ENCODE assay signal across 9 cellular contexts in genomic region chr9:92501671-92502393, GRCh38. TPM values are rescaled to one million over a fixed set of nuclear protein-coding genes. Genes with fewer than 3 reads are reported as not detected.
A peak's percentile ranks its signal among the peaks of the same experiment; 100 is the strongest.
DNase-seq lines count a peak whose midpoint lies in the region; ATAC-seq, FAIRE-seq and TF ChIP-seq lines count a peak whose summit lies in the region.
"Had no signal": no experiment of that assay in that cellular context is flagged by ENCODE, and none has a peak within 500 bp of the region (broad histone marks: within the 10 kb centered on the region; RNA-seq: fewer than 3 reads in every experiment).

No MANE protein-coding gene starts in this region.

- no peaks in the 10 kb centered on the region for H3K27me3 ChIP-seq in endothelial cell of umbilical vein (ENCODE audit: control insufficient read depth in 2 of 2, insufficient read depth in 2 of 2, low read length in 2 of 2)
- no peaks in the 10 kb centered on the region for H3K27me3 ChIP-seq in neural progenitor cell
- H3K27me3 ChIP-seq in effector memory CD4-positive, alpha-beta T cell (replicated peaks; ENCODE audit: control insufficient read depth, insufficient read depth, low read length, poor library complexity, severe bottlenecking), result no peaks in the 10 kb centered on the region
- H3K27me3 ChIP-seq in CD4-positive, alpha-beta memory T cell (ENCODE audit: insufficient read depth, low read length), result no peaks in the 10 kb centered on the region

- BruUV-seq in endothelial cell of umbilical vein (replicated peaks; lab: Mats Ljungman, UMichigan), result no TSS peak

- CTCF ChIA-PET in endothelial cell of umbilical vein (lab: Charles Lee), result interaction anchor here (0.6 to 2.2 kb wide), 15 partner anchors 9 to 289 kb away, joined by 3 to 14 read pairs (median 3); partner anchors contain the start of gene ECM2
- CTCF ChIA-PET in CD4-positive, alpha-beta memory T cell (lab: Charles Lee; ENCODE audit: partially characterized antibody), result no interaction called here

- H3K9me3 ChIP-seq in endothelial cell of umbilical vein (replicated peaks; ENCODE audit: control insufficient read depth, insufficient read depth, low read length) (no peaks in the 10 kb centered on the region), neural progenitor cell (ENCODE audit: low read depth) (no peaks in the 10 kb centered on the region)
- no peaks in the 10 kb centered on the region for H3K9me3 ChIP-seq in effector memory CD4-positive, alpha-beta T cell (ENCODE audit: control insufficient read depth, low read length)
- no peaks in the 10 kb centered on the region for H3K9me3 ChIP-seq in CD4-positive, alpha-beta memory T cell (ENCODE audit: control insufficient read depth in 1 of 2, low read length in 2 of 2)

- no peak for TF ChIP-seq POLR2A in endothelial cell of umbilical vein (IDR thresholded peaks at IDR 0.05; ENCODE audit: low read depth, low read length)

- POLR2A ChIA-PET in endothelial cell of umbilical vein (lab: Charles Lee), result interaction anchor here (0.6 kb wide), 1 partner anchor 22 kb away, joined by 7 read pairs; no protein-coding TSS in a partner anchor
- POLR2A ChIA-PET in CD4-positive, alpha-beta memory T cell (lab: Charles Lee; ENCODE audit: partially characterized antibody), result no interaction called here

- no peak for ATAC-seq in activated naive CD8-positive, alpha-beta T cell treated with anti-CD3 and anti-CD28 coated beads, Interleukin-2, amount 50 U/mL, for 24 hours

- no peaks in the 10 kb centered on the region for H3K4me1 Mint-ChIP-seq in activated naive CD8-positive, alpha-beta T cell treated with anti-CD3 and anti-CD28 coated beads, Interleukin-2, amount 50 U/mL, for 24 hours
- H3K4me1 Mint-ChIP-seq in activated naive CD8-positive, alpha-beta T cell treated with anti-CD3 and anti-CD28 coated beads for 36 hours, result no peaks in the 10 kb centered on the region
- no peaks in the 10 kb centered on the region for H3K4me1 Mint-ChIP-seq in neural progenitor cell
- peaks cover 0 to 4% (median 0%) of the 10 kb centered on the region in 4 donors for H3K4me1 Mint-ChIP-seq in CD4-positive, alpha-beta memory T cell

- dilution Hi-C loops in endothelial cell of umbilical vein (cut with MboI; ENCODE audit: extremely low pct_ligation_motif_present, low sequenced_read_pairs), result no loop called here

- H4K20me1 ChIP-seq in endothelial cell of umbilical vein (replicated peaks; ENCODE audit: control insufficient read depth, extremely low read depth, insufficient read depth, low read length), result no peaks in the 10 kb centered on the region
- no peaks in the 10 kb centered on the region for H4K20me1 ChIP-seq in neural progenitor cell (ENCODE audit: low read depth)

- H3K4me3 Mint-ChIP-seq in activated naive CD8-positive, alpha-beta T cell treated with anti-CD3 and anti-CD28 coated beads, Interleukin-2, amount 50 U/mL, for 24 hours, result no peak overlapping the region
- H3K4me3 Mint-ChIP-seq in activated naive CD8-positive, alpha-beta T cell treated with anti-CD3 and anti-CD28 coated beads for 36 hours, result no peak overlapping the region
- H3K4me3 Mint-ChIP-seq in neural progenitor cell, result no peak overlapping the region
- H3K4me3 Mint-ChIP-seq in CD4-positive, alpha-beta memory T cell, result no peak overlapping the region
- H3K4me3 Mint-ChIP-seq: dendritic cell treated with granulocyte-macrophage colony-stimulating factor and Interleukin-4, amounts not matched to agents 40 ng/mL and 50 ng/mL, for 4 days had no signal

- H3K9me3 Mint-ChIP-seq in activated naive CD8-positive, alpha-beta T cell treated with anti-CD3 and anti-CD28 coated beads, Interleukin-2, amount 50 U/mL, for 24 hours, result no peaks in the 10 kb centered on the region
- H3K9me3 Mint-ChIP-seq in activated naive CD8-positive, alpha-beta T cell treated with anti-CD3 and anti-CD28 coated beads for 36 hours, result no peaks in the 10 kb centered on the region
- H3K9me3 Mint-ChIP-seq in neural progenitor cell, result no peaks in the 10 kb centered on the region
- H3K9me3 Mint-ChIP-seq in CD4-positive, alpha-beta memory T cell, result no peaks in the 10 kb centered on the region
- H3K9me3 Mint-ChIP-seq: dendritic cell treated with granulocyte-macrophage colony-stimulating factor and Interleukin-4, amounts not matched to agents 40 ng/mL and 50 ng/mL, for 4 days had no signal

- H3K27ac ChIP-seq in endothelial cell of umbilical vein (ENCODE audit: insufficient read depth, low read depth, low read length) (no peak overlapping the region), neural progenitor cell (no peak overlapping the region)
- no peak overlapping the region for H3K27ac ChIP-seq in effector memory CD4-positive, alpha-beta T cell (ENCODE audit: insufficient read depth, low read length, poor library complexity, severe bottlenecking)
- no peak overlapping the region for H3K27ac ChIP-seq in CD4-positive, alpha-beta memory T cell (ENCODE audit: low read depth, low read length)

- peak; percentile 82 for FAIRE-seq in endothelial cell of umbilical vein (lab: Jason Lieb, UNC)

- no peak overlapping the region for H2AFZ ChIP-seq in endothelial cell of umbilical vein (ENCODE audit: low read depth, low read length)
- H2AFZ ChIP-seq in neural progenitor cell (replicated peaks), result no peak overlapping the region

- peak; percentile 8 for DNase-seq in activated naive CD8-positive, alpha-beta T cell treated with anti-CD3 and anti-CD28 coated beads, Interleukin-2, amount 50 U/mL, for 24 hours
- no peak for DNase-seq in activated naive CD8-positive, alpha-beta T cell treated with anti-CD3 and anti-CD28 coated beads for 36 hours
- DNase-seq in NCI-H226 (peak; percentile 36), endothelial cell of umbilical vein (ENCODE audit: low read depth, low spot score) (peak; percentile 45), neural progenitor cell (ENCODE audit: low spot score) (peak; percentile 52), NCI-H187 treated with DMSO at 0.1 percent for 48 hours (lab: John Stamatoyannopoulos, UW) (no peak)
- DNase-seq in effector memory CD4-positive, alpha-beta T cell, result no peak
- DNase-seq in CD4-positive, alpha-beta memory T cell, result no peak

- H3K79me2 ChIP-seq in endothelial cell of umbilical vein (ENCODE audit: control insufficient read depth, insufficient read depth, low read length) (no peaks in the 10 kb centered on the region), neural progenitor cell (ENCODE audit: low read depth) (no peaks in the 10 kb centered on the region)

- H3K4me2 ChIP-seq in endothelial cell of umbilical vein (ENCODE audit: insufficient read depth, low read length) (no peak overlapping the region), neural progenitor cell (no peak overlapping the region)

- no peaks in the 10 kb centered on the region for H3F3A ChIP-seq in neural progenitor cell (ENCODE audit: low read depth)

- no peaks in the 10 kb centered on the region for H3K9me1 ChIP-seq in endothelial cell of umbilical vein (replicated peaks; ENCODE audit: control insufficient read depth, extremely low read depth, insufficient read depth, low read length)

- H3K36me3 ChIP-seq in endothelial cell of umbilical vein (ENCODE audit: control insufficient read depth in 2 of 2, extremely low read depth in 1 of 2, insufficient read depth in 2 of 2, low read length in 2 of 2) (no peaks in the 10 kb centered on the region), neural progenitor cell (no peaks in the 10 kb centered on the region)
- H3K36me3 ChIP-seq in effector memory CD4-positive, alpha-beta T cell (ENCODE audit: control insufficient read depth, insufficient read depth, low read length), result no peaks in the 10 kb centered on the region
- no peaks in the 10 kb centered on the region for H3K36me3 ChIP-seq in CD4-positive, alpha-beta memory T cell (ENCODE audit: insufficient read depth, low read length)

- H3K4me1 ChIP-seq in endothelial cell of umbilical vein (ENCODE audit: control insufficient read depth, extremely low read depth, insufficient read depth, low read length), result no peaks in the 10 kb centered on the region
- peaks cover 9% of the 10 kb centered on the region for H3K4me1 ChIP-seq in neural progenitor cell
- H3K4me1 ChIP-seq in effector memory CD4-positive, alpha-beta T cell (ENCODE audit: control insufficient read depth, insufficient read depth, low read length, poor library complexity, severe bottlenecking), result no peaks in the 10 kb centered on the region
- no peaks in the 10 kb centered on the region for H3K4me1 ChIP-seq in CD4-positive, alpha-beta memory T cell (ENCODE audit: insufficient read depth, low read length)

- H3K9ac ChIP-seq in endothelial cell of umbilical vein (replicated peaks; ENCODE audit: extremely low read depth, insufficient read depth, low read length) (no peak overlapping the region), neural progenitor cell (no peak overlapping the region)

- intact Hi-C loops in endothelial cell of umbilical vein (cut with micrococcal nuclease), result loop anchor here (1.0 kb wide), 2 partner anchors 132 to 204 kb away; no protein-coding TSS in a partner anchor
- intact Hi-C loops in CD4-positive, alpha-beta memory T cell (cut with micrococcal nuclease), result loop anchor here (5.0 kb wide), 1 partner anchor 290 kb away; no protein-coding TSS in a partner anchor

- no peaks in the 10 kb centered on the region for H3K27me3 Mint-ChIP-seq in activated naive CD8-positive, alpha-beta T cell treated with anti-CD3 and anti-CD28 coated beads, Interleukin-2, amount 50 U/mL, for 24 hours
- no peaks in the 10 kb centered on the region for H3K27me3 Mint-ChIP-seq in activated naive CD8-positive, alpha-beta T cell treated with anti-CD3 and anti-CD28 coated beads for 36 hours
- no peaks in the 10 kb centered on the region for H3K27me3 Mint-ChIP-seq in neural progenitor cell (ENCODE audit: insufficient read depth, low read depth)
- no peaks in the 10 kb centered on the region for H3K27me3 Mint-ChIP-seq in CD4-positive, alpha-beta memory T cell
- H3K27me3 Mint-ChIP-seq: dendritic cell treated with granulocyte-macrophage colony-stimulating factor and Interleukin-4, amounts not matched to agents 40 ng/mL and 50 ng/mL, for 4 days had no signal

- no peak overlapping the region for H3K27ac Mint-ChIP-seq in activated naive CD8-positive, alpha-beta T cell treated with anti-CD3 and anti-CD28 coated beads, Interleukin-2, amount 50 U/mL, for 24 hours
- no peak overlapping the region for H3K27ac Mint-ChIP-seq in activated naive CD8-positive, alpha-beta T cell treated with anti-CD3 and anti-CD28 coated beads for 36 hours
- H3K27ac Mint-ChIP-seq in neural progenitor cell, result no peak overlapping the region
- H3K27ac Mint-ChIP-seq in CD4-positive, alpha-beta memory T cell, result no peak overlapping the region
- H3K27ac Mint-ChIP-seq: dendritic cell treated with granulocyte-macrophage colony-stimulating factor and Interleukin-4, amounts not matched to agents 40 ng/mL and 50 ng/mL, for 4 days had no signal

- H3K4me3 ChIP-seq in endothelial cell of umbilical vein (replicated peaks in 1 of 3; ENCODE audit: insufficient read depth in 1 of 3, low read depth in 1 of 3, low read length in 3 of 3) (no peak overlapping the region), neural progenitor cell (no peak overlapping the region)
- no peak overlapping the region for H3K4me3 ChIP-seq in effector memory CD4-positive, alpha-beta T cell (ENCODE audit: insufficient read depth, low read depth, low read length, poor library complexity, severe bottlenecking)
- H3K4me3 ChIP-seq in CD4-positive, alpha-beta memory T cell (ENCODE audit: low read length in 2 of 2), result no peak overlapping the region

- peak; percentile 64 to 69 for TF ChIP-seq CTCF in endothelial cell of umbilical vein (IDR thresholded peaks at IDR 0.05; ENCODE audit: extremely low read depth in 1 of 2, insufficient read depth in 1 of 2, low read depth in 1 of 2, low read length in 2 of 2)
- TF ChIP-seq CTCF in neural progenitor cell (IDR thresholded peaks at IDR 0.05), result peak; percentile 64

- peaks cover 2% of the 10 kb centered on the region for H3K36me3 Mint-ChIP-seq in activated naive CD8-positive, alpha-beta T cell treated with anti-CD3 and anti-CD28 coated beads, Interleukin-2, amount 50 U/mL, for 24 hours (ENCODE audit: low read depth)
- no peaks in the 10 kb centered on the region for H3K36me3 Mint-ChIP-seq in activated naive CD8-positive, alpha-beta T cell treated with anti-CD3 and anti-CD28 coated beads for 36 hours
- H3K36me3 Mint-ChIP-seq in neural progenitor cell, result no peaks in the 10 kb centered on the region
- H3K36me3 Mint-ChIP-seq in CD4-positive, alpha-beta memory T cell, result no peaks in the 10 kb centered on the region

RNA-seq across cellular contexts. Expression of gene ASPN, which starts 19.5 kb away (rescaled TPM):
- total RNA-seq in activated naive CD8-positive, alpha-beta T cell treated with anti-CD3 and anti-CD28 coated beads for 36 hours, result not detected
- total RNA-seq in endothelial cell of umbilical vein (not detected in 2 replicates), neural progenitor cell (ENCODE audit: low replicate concordance) (not detected in 2 replicates)
- polyA plus RNA-seq in endothelial cell of umbilical vein, result not detected in 2 replicates
- not detected in 2 replicates for polyA plus RNA-seq in endothelial cell of umbilical vein (2011; cell fraction: cytosol; rRNA removed)
- polyA plus RNA-seq in endothelial cell of umbilical vein (2011; cell fraction: nucleus; rRNA removed), result not detected in 2 replicates
- not detected in 2 replicates for polyA plus RNA-seq in endothelial cell of umbilical vein (2012)
- not detected in 2 replicates for polyA minus RNA-seq in endothelial cell of umbilical vein
- not detected for polyA minus RNA-seq in endothelial cell of umbilical vein (2011; cell fraction: cytosol; rRNA and poly(A)+ RNA removed)
- polyA minus RNA-seq in endothelial cell of umbilical vein (2011; cell fraction: nucleus; rRNA and poly(A)+ RNA removed), result not detected in 2 replicates
- total RNA-seq in CD4-positive, alpha-beta memory T cell, result not detected
- not detected for polyA plus RNA-seq in CD4-positive, alpha-beta memory T cell

RNA-seq across cellular contexts. Expression of gene ECM2, which starts 34.0 kb away (rescaled TPM):
- not detected for total RNA-seq in activated naive CD8-positive, alpha-beta T cell treated with anti-CD3 and anti-CD28 coated beads for 36 hours
- total RNA-seq in endothelial cell of umbilical vein (not detected in 2 replicates), neural progenitor cell (ENCODE audit: low replicate concordance) (not detected in 2 replicates)
- polyA plus RNA-seq in endothelial cell of umbilical vein, result 0.03 TPM in 2 replicates
- polyA plus RNA-seq in endothelial cell of umbilical vein (2011; cell fraction: cytosol; rRNA removed), result 0.03 TPM in 1 of 2 replicates, not detected in the other
- not detected in 2 replicates for polyA plus RNA-seq in endothelial cell of umbilical vein (2011; cell fraction: nucleus; rRNA removed)
- not detected in 2 replicates for polyA plus RNA-seq in endothelial cell of umbilical vein (2012)
- polyA minus RNA-seq in endothelial cell of umbilical vein, result not detected in 2 replicates
- 0.51 TPM for polyA minus RNA-seq in endothelial cell of umbilical vein (2011; cell fraction: cytosol; rRNA and poly(A)+ RNA removed)
- not detected in 2 replicates for polyA minus RNA-seq in endothelial cell of umbilical vein (2011; cell fraction: nucleus; rRNA and poly(A)+ RNA removed)
- not detected for total RNA-seq in CD4-positive, alpha-beta memory T cell
- polyA plus RNA-seq in CD4-positive, alpha-beta memory T cell, result not detected

Comparison
In these comparisons a context has a peak if more than half of its experiments do, and no peak if none do; other contexts are left out.
1. DNase-seq: peak in activated naive CD8-positive, alpha-beta T cell treated with anti-CD3 and anti-CD28 coated beads, Interleukin-2, amount 50 U/mL, for 24 hours (single experiment), NCI-H226 (single experiment), endothelial cell of umbilical vein (single experiment) and neural progenitor cell (single experiment); none in activated naive CD8-positive, alpha-beta T cell treated with anti-CD3 and anti-CD28 coated beads for 36 hours (single experiment), effector memory CD4-positive, alpha-beta T cell (0 of 3), NCI-H187 treated with DMSO at 0.1 percent for 48 hours (single experiment) and CD4-positive, alpha-beta memory T cell (0 of 5).